Comparison of ENCODE assay signal across 22 cellular contexts in the genomic region with DNA sequence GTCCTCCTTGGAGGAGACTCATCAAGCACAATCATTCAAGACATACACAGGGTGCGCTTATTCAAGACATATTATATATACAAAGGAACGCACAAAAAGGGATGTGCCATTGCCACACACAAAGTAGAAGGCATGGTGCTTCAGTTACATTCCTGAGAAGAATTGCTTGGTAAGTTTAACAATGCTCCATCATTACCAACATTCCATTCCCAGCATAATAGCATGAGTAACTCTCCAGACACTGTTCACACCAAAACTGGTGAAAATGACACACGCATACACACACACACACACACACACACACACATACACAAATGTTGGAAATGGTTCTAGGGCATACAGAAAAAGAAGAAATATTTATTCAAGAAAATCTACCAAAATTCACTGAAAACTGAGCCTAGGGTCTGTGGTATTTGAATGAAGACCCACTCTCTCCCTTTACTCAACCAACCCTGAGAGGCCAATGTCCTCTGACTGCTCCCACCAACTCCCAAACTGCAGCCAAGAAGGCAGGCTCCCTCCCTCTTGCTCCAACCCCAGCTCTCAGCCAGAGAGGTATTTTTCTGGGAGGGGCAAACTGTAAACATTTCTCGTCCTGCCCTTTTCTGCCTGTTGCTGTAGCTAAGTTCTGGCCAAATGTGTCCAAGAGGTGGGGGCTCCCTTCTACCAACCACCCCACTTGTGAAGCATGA. TPM values are rescaled to one million over a fixed set of nuclear protein-coding genes. Genes with fewer than 3 reads are reported as not detected.
DNase-seq lines count a peak whose midpoint lies in the region; ATAC-seq and TF ChIP-seq lines count a peak whose summit lies in the region.
"Had no signal": no experiment of that assay in that cellular context is flagged by ENCODE, and none has a peak within 500 bp of the region (broad histone marks: within the 10 kb centered on the region; RNA-seq: fewer than 3 reads in every experiment).

No MANE protein-coding gene starts in this region.

- no peaks in the 10 kb centered on the region for H3K4me1 Mint-ChIP-seq in activated naive CD8-positive, alpha-beta T cell treated with anti-CD3 and anti-CD28 coated beads for 36 hours
- no peaks in the 10 kb centered on the region for H3K4me1 Mint-ChIP-seq in activated T-cell treated with anti-CD3 and anti-CD28 coated beads, Interleukin-2, amount 50 U/mL, for 4 hours (ENCODE audit: low read depth)

- no peaks in the 10 kb centered on the region for H4K20me1 ChIP-seq in PC-3 (ENCODE audit: low read length)

- no TSS peak for BruUV-seq in PC-3 (replicated peaks; lab: Mats Ljungman, UMichigan)

- peaks cover 6% of the 10 kb centered on the region for H3K9me3 Mint-ChIP-seq in activated naive CD8-positive, alpha-beta T cell treated with anti-CD3 and anti-CD28 coated beads for 36 hours
- no peaks in the 10 kb centered on the region for H3K9me3 Mint-ChIP-seq in activated T-cell treated with anti-CD3 and anti-CD28 coated beads, Interleukin-2, amount 50 U/mL, for 4 hours

- intact Hi-C loops in PC-3 (cut with micrococcal nuclease), result no loop called here

- peaks cover 15% of the 10 kb centered on the region for H3K27me3 Mint-ChIP-seq in activated naive CD8-positive, alpha-beta T cell treated with anti-CD3 and anti-CD28 coated beads for 36 hours
- peaks cover 6% of the 10 kb centered on the region for H3K27me3 Mint-ChIP-seq in activated T-cell treated with anti-CD3 and anti-CD28 coated beads, Interleukin-2, amount 50 U/mL, for 4 hours (ENCODE audit: low read depth)

- no peaks in the 10 kb centered on the region for H3K36me3 ChIP-seq in PC-3 (ENCODE audit: low read depth, low read length)
- H3K36me3 ChIP-seq in trophoblast cell (ENCODE audit: control insufficient read depth in 1 of 2, insufficient read depth in 2 of 2, low read length in 2 of 2), result no peaks in the 10 kb centered on the region
- no peaks in the 10 kb centered on the region for H3K36me3 ChIP-seq in right atrium auricular region

- H3K4ac ChIP-seq in trophoblast cell (ENCODE audit: low read depth, low read length), result no peak overlapping the region

- H4K8ac ChIP-seq in trophoblast cell (ENCODE audit: low read depth, low read length), result no peak overlapping the region

- H3F3A ChIP-seq in PC-3 (ENCODE audit: low read length, unreplicated experiment), result no peaks in the 10 kb centered on the region

- no peak overlapping the region for H3K4me2 ChIP-seq in PC-3 (ENCODE audit: low read length)
- H3K4me2 ChIP-seq in trophoblast cell (ENCODE audit: low read length), result no peak overlapping the region

- no peak overlapping the region for H2AK5ac ChIP-seq in trophoblast cell (ENCODE audit: low read length)

- H3K4me3 ChIP-seq in AG10803 (ENCODE audit: low read length), result no peak overlapping the region
- H3K4me3 ChIP-seq in PC-3 (ENCODE audit: low read length), result no peak overlapping the region
- no peak overlapping the region for H3K4me3 ChIP-seq in epithelial cell of proximal tubule (ENCODE audit: low read depth, low read length)
- H3K4me3 ChIP-seq in trophoblast cell (ENCODE audit: low read depth, low read length), result no peak overlapping the region
- H3K4me3 ChIP-seq in right atrium auricular region, result no peak overlapping the region

- ATAC-seq in PC-3, result no peak
- no peak for ATAC-seq in activated T-cell treated with anti-CD3 and anti-CD28 coated beads, Interleukin-2, amount 50 U/mL, for 4 hours

- CTCF ChIA-PET in PC-3 (lab: Charles Lee), result no interaction called here

- no peak overlapping the region for H3K27ac Mint-ChIP-seq in activated naive CD8-positive, alpha-beta T cell treated with anti-CD3 and anti-CD28 coated beads for 36 hours
- H3K27ac Mint-ChIP-seq: CD4-positive, alpha-beta T cell had no signal

- no CpG with 5 or more reads among the region's 4 CpGs for WGBS in trophoblast cell (ENCODE audit: extremely low coverage, insufficient coverage, insufficient read length)

- no peaks in the 10 kb centered on the region for H3K36me3 Mint-ChIP-seq in activated naive CD8-positive, alpha-beta T cell treated with anti-CD3 and anti-CD28 coated beads for 36 hours
- H3K36me3 Mint-ChIP-seq in activated T-cell treated with anti-CD3 and anti-CD28 coated beads, Interleukin-2, amount 50 U/mL, for 4 hours (ENCODE audit: insufficient read depth), result no peaks in the 10 kb centered on the region

- peak; percentile 54 for DNase-seq in AG10803 (ENCODE audit: low read depth)
- peak; percentile 4 for DNase-seq in PC-3
- DNase-seq in epithelial cell of proximal tubule (ENCODE audit: low read depth), result peak; percentile 35
- DNase-seq in trophoblast cell, result peak; percentile 7 to 58
- no peak for DNase-seq in hypothalamus (lab: John Stamatoyannopoulos, UW)
- DNase-seq in activated naive CD8-positive, alpha-beta T cell treated with anti-CD3 and anti-CD28 coated beads for 36 hours, result no peak
- DNase-seq in activated T-cell treated with anti-CD3 and anti-CD28 coated beads, Interleukin-2, amount 50 U/mL, for 4 hours, result no peak
- no peak for DNase-seq in right atrium auricular region (ENCODE audit: low spot score)
- DNase-seq: 8988T; Caco-2; CD4-positive, alpha-beta T cell; EL; KBM-7; NCI-H1417 treated with DMSO at 0.1 percent for 48 hours; NCI-H1930; NCI-H226; NCI-H524; SIG-M5 had no signal

- no peak overlapping the region for H3K4me3 Mint-ChIP-seq in activated naive CD8-positive, alpha-beta T cell treated with anti-CD3 and anti-CD28 coated beads for 36 hours
- H3K4me3 Mint-ChIP-seq in activated T-cell treated with anti-CD3 and anti-CD28 coated beads, Interleukin-2, amount 50 U/mL, for 4 hours, result no peak overlapping the region
- H3K4me3 Mint-ChIP-seq: CD4-positive, alpha-beta T cell had no signal

- no peak overlapping the region for H3K18ac ChIP-seq in trophoblast cell (ENCODE audit: low read length)

- POLR2A ChIA-PET in PC-3 (lab: Charles Lee; ENCODE audit: unreplicated experiment), result no interaction called here

- H3K9me2 ChIP-seq in PC-3 (replicated peaks; ENCODE audit: low read length), result no peaks in the 10 kb centered on the region

- no peaks in the 10 kb centered on the region for H3K79me1 ChIP-seq in trophoblast cell (ENCODE audit: low read length)

- H3K27ac ChIP-seq in PC-3 (ENCODE audit: low read length), result no peak overlapping the region
- H3K27ac ChIP-seq in trophoblast cell (ENCODE audit: low read depth, low read length), result peak overlapping the region; percentile 4
- H3K27ac ChIP-seq in right atrium auricular region, result no peak overlapping the region
- H3K27ac ChIP-seq: RWPE1 had no signal

- no peak overlapping the region for H4K12ac ChIP-seq in trophoblast cell (ENCODE audit: low read depth, low read length)

- no peak overlapping the region for H4K91ac ChIP-seq in trophoblast cell (ENCODE audit: low read depth, low read length)

- peak overlapping the region; percentile 70 for H2BK12ac ChIP-seq in trophoblast cell (ENCODE audit: low read length)

- peaks cover 4% of the 10 kb centered on the region; the same call in 1 of the 2 replicates for H3K27me3 ChIP-seq in PC-3 (ENCODE audit: low read length)
- no peaks in the 10 kb centered on the region for H3K27me3 ChIP-seq in trophoblast cell (ENCODE audit: insufficient read depth, low read length)
- H3K27me3 ChIP-seq in right atrium auricular region, result no peaks in the 10 kb centered on the region

- H3K9ac ChIP-seq in PC-3 (ENCODE audit: low read length) (no peak overlapping the region), trophoblast cell (ENCODE audit: low read length) (peak overlapping the region; percentile 42)

- peak overlapping the region; percentile 40 for H2BK5ac ChIP-seq in trophoblast cell (ENCODE audit: low read depth, low read length, poor library complexity)

- H2AFZ ChIP-seq in PC-3 (ENCODE audit: low read length) (no peak overlapping the region), trophoblast cell (ENCODE audit: insufficient read depth, low read length, poor library complexity) (no peak overlapping the region)

- H3K23ac ChIP-seq in trophoblast cell (ENCODE audit: low read length), result no peak overlapping the region

- H3K14ac ChIP-seq in trophoblast cell (ENCODE audit: low read length), result no peak overlapping the region

- H2BK120ac ChIP-seq in trophoblast cell (ENCODE audit: insufficient read depth, low read length, poor library complexity), result no peak overlapping the region

- H3K79me2 ChIP-seq in PC-3 (ENCODE audit: low read length), result no peaks in the 10 kb centered on the region
- no peaks in the 10 kb centered on the region for H3K79me2 ChIP-seq in trophoblast cell (ENCODE audit: control insufficient read depth, insufficient read depth, low read length, poor library complexity)

- H3K9me3 ChIP-seq in PC-3 (ENCODE audit: low read length) (no peaks in the 10 kb centered on the region), trophoblast cell (ENCODE audit: insufficient read depth, low read depth, low read length) (no peaks in the 10 kb centered on the region), right atrium auricular region (no peaks in the 10 kb centered on the region)
- H3K9me3 ChIP-seq: Caco-2 had no signal

- H3K4me1 ChIP-seq in PC-3 (ENCODE audit: insufficient read depth, low read length) (no peaks in the 10 kb centered on the region), trophoblast cell (ENCODE audit: control insufficient read depth in 1 of 2, insufficient read depth in 2 of 2, low read length in 2 of 2) (peaks cover 5% of the 10 kb centered on the region in 2 experiments), right atrium auricular region (no peaks in the 10 kb centered on the region)
- H3K4me1 ChIP-seq: Caco-2 had no signal

- TF ChIP-seq CTCF in AG10803 (conservative IDR thresholded peaks at IDR 0.05; ENCODE audit: low read length) (no peak), PC-3 (conservative IDR thresholded peaks at IDR 0.05; ENCODE audit: low read depth, low read length) (no peak), epithelial cell of proximal tubule (conservative IDR thresholded peaks at IDR 0.05; ENCODE audit: low read depth, low read length) (no peak), right atrium auricular region (IDR thresholded peaks at IDR 0.05) (no peak)

RNA-seq across cellular contexts. Expression of a gene that starts 19.9 kb away (rescaled TPM):
- not detected in 2 replicates for total RNA-seq in PC-3 (2014; rRNA removed)
- 0.12 TPM in 1 of 2 replicates, not detected in the other for total RNA-seq in epithelial cell of proximal tubule
- 0.58 and 0.73 TPM in 2 replicates for polyA plus RNA-seq in trophoblast cell (2013)
- total RNA-seq in activated naive CD8-positive, alpha-beta T cell treated with anti-CD3 and anti-CD28 coated beads for 36 hours, result not detected
- not detected for total RNA-seq in activated T-cell treated with anti-CD3 and anti-CD28 coated beads, Interleukin-2, amount 50 U/mL, for 4 hours
- total RNA-seq in right atrium auricular region, result not detected
- total RNA-seq: Caco-2; CD4-positive, alpha-beta T cell had no signal
- polyA plus RNA-seq: AG04450, BJ had no signal

RNA-seq across cellular contexts. Expression of a gene that starts 32.9 kb away (rescaled TPM):
- total RNA-seq in PC-3 (2014; rRNA removed), result 0.11 TPM in 1 of 2 replicates, not detected in the other
- total RNA-seq in epithelial cell of proximal tubule, result not detected in 2 replicates
- polyA plus RNA-seq in trophoblast cell (2013), result not detected in 2 replicates
- under 1 TPM; 0.68 to 0.74 TPM for total RNA-seq in activated naive CD8-positive, alpha-beta T cell treated with anti-CD3 and anti-CD28 coated beads for 36 hours
- under 1 TPM; 0.30 to 0.87 (median 0.40) TPM for total RNA-seq in activated T-cell treated with anti-CD3 and anti-CD28 coated beads, Interleukin-2, amount 50 U/mL, for 4 hours
- not detected for total RNA-seq in right atrium auricular region
- total RNA-seq: Caco-2; CD4-positive, alpha-beta T cell; H1 had no signal
- polyA plus RNA-seq: H1 had no signal

Comparison
In these comparisons a context has a peak if more than half of its experiments do, and no peak if none do; other contexts are left out.
1. DNase-seq: peak in AG10803 (single experiment), PC-3 (single experiment), epithelial cell of proximal tubule (single experiment) and trophoblast cell (2 of 2); none in hypothalamus (0 of 51), activated naive CD8-positive, alpha-beta T cell treated with anti-CD3 and anti-CD28 coated beads for 36 hours (single experiment), activated T-cell treated with anti-CD3 and anti-CD28 coated beads, Interleukin-2, amount 50 U/mL, for 4 hours (single experiment) and right atrium auricular region (single experiment).